Comparison of ENCODE assay signal across 8 cellular contexts in the genomic region with DNA sequence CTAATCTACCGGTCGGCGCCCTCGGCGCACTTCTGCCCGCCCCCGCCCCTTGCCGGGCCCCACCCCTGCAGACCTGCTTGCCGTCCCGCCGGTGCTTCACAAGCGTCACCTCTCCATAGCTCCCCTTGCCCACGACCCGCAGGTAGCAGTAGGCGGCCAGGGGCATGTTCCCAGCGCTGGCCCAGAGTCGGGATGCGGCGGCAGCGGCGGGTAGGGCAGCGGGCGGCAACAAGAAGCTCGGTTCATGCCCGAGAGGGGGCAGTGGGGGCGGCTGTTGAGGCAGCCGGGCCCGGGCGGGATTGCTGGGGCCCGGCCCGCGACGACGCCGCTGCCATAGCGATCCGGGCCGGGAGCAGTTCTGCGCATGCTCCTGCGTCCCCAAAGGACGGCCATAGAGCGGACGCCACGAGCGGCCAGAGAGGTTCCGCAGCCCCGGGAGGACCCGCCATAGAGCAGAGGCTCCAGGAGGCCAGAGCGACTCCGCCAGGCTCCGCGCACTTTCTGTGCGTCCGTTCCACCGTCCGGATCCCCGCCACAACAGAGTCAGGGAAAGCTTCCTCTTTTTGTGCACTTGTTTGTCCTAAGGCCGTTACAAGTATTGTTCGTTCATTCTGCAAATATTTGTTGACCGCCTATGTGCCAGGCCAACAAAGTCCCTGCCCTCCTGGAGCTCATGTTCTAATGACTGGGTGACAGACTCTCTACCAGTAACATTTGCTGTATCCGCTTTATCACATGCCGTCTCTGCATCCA. TPM values are rescaled to one million over a fixed set of nuclear protein-coding genes. Genes with fewer than 3 reads are reported as not detected.
A peak's percentile ranks its signal among the peaks of the same experiment; 100 is the strongest.
DNase-seq lines count a peak whose midpoint lies in the region; ATAC-seq and TF ChIP-seq lines count a peak whose summit lies in the region.

Gene NEK4 (minus strand): TSS at position 360 of the 753 bp plus-strand sequence. CDS start 194 bp downstream, at position 166.

- H3K9ac ChIP-seq in muscle layer of colon (ENCODE audit: low read length) = peak within 1 kb of the TSS; percentile 19

- H3K4me1 Mint-ChIP-seq in activated T-cell treated with anti-CD3 and anti-CD28 coated beads, Interleukin-2, amount 50 U/mL, for 24 hours (ENCODE audit: low read depth) = peaks cover 26% of the 10 kb centered on the region

- peak; percentile 68 for DNase-seq in DMS79 (lab: John Stamatoyannopoulos, UW)
- peak; percentile 94 for DNase-seq in KG1 (lab: John Stamatoyannopoulos, UW)
- DNase-seq in activated T-cell treated with anti-CD3 and anti-CD28 coated beads, Interleukin-2, amount 50 U/mL, for 24 hours = peak; percentile 92
- DNase-seq in stimulated activated CD8-positive, alpha-beta memory T cell treated with anti-CD3 and anti-CD28 coated beads, Interleukin-7, amount 100 ng/mL, for 1 hour (ENCODE audit: low read depth in 2 of 2) = peak; percentile 66 to 69

- no peaks in the 10 kb centered on the region for H3K9me3 Mint-ChIP-seq in activated T-cell treated with anti-CD3 and anti-CD28 coated beads, Interleukin-2, amount 50 U/mL, for 24 hours

- peak within 1 kb of the TSS; percentile 68 for H3K27ac ChIP-seq in muscle layer of colon (ENCODE audit: low read depth, low read length)

- peak within 1 kb of the TSS; percentile 77 to 93 for H3K4me3 ChIP-seq in muscle layer of colon (ENCODE audit: low read depth in 1 of 2, low read length in 2 of 2)

- no peaks in the 10 kb centered on the region for H3K9me3 ChIP-seq in muscle layer of colon (ENCODE audit: low read length)

- no peaks in the 10 kb centered on the region for H3K27me3 ChIP-seq in muscle layer of colon (ENCODE audit: control insufficient read depth in 1 of 2, insufficient read depth in 2 of 2, low read length in 2 of 2)

- no peaks in the 10 kb centered on the region for H3K27me3 Mint-ChIP-seq in activated T-cell treated with anti-CD3 and anti-CD28 coated beads, Interleukin-2, amount 50 U/mL, for 24 hours

- peaks cover 8% of the 10 kb centered on the region for H3K36me3 ChIP-seq in muscle layer of colon (ENCODE audit: insufficient read depth, low read length)

- peaks cover 9% of the 10 kb centered on the region for H3K4me1 ChIP-seq in muscle layer of colon (ENCODE audit: insufficient read depth, low read length)

- H3K27ac Mint-ChIP-seq in activated T-cell treated with anti-CD3 and anti-CD28 coated beads, Interleukin-2, amount 50 U/mL, for 24 hours = peak within 1 kb of the TSS; percentile 89

- ATAC-seq in GM21723 (IDR thresholded peaks at IDR 0.05; ENCODE audit: unreplicated experiment) = peak; percentile 95
- ATAC-seq in esophagus mucosa = peak; percentile 95

- peaks cover 35% of the 10 kb centered on the region for H3K36me3 Mint-ChIP-seq in activated T-cell treated with anti-CD3 and anti-CD28 coated beads, Interleukin-2, amount 50 U/mL, for 24 hours (ENCODE audit: low read depth)

- peak within 1 kb of the TSS; percentile 87 for H3K4me3 Mint-ChIP-seq in activated T-cell treated with anti-CD3 and anti-CD28 coated beads, Interleukin-2, amount 50 U/mL, for 24 hours

TF ChIP-seq in PFSK-1, 5 proteins besides CTCF, POLR2A, EP300 and RAD21:
- peak; percentile 52 for TF ChIP-seq FOXP2 (optimal IDR thresholded peaks at IDR 0.05; ENCODE audit: borderline replicate concordance, extremely low read depth, extremely low read length, insufficient read depth)
- peak; percentile 87; the same call in 1 of the 2 replicates for TF ChIP-seq TAF1 (IDR thresholded peaks at IDR 0.05; ENCODE audit: borderline replicate concordance, insufficient read depth, low read length)
- TF ChIP-seq SIN3A (IDR thresholded peaks at IDR 0.05; ENCODE audit: borderline replicate concordance, insufficient read depth, low read length) = no peak
- TF ChIP-seq POLR2AphosphoS5 (IDR thresholded peaks at IDR 0.05; ENCODE audit: low read depth, low read length) = peak; percentile 93
- no peak for TF ChIP-seq REST (IDR thresholded peaks at IDR 0.05; ENCODE audit: insufficient read depth in 1 of 2, low read depth in 2 of 2, low read length in 2 of 2)

RNA-seq across cellular contexts. Expression of gene NEK4, which starts in this region (rescaled TPM):
- polyA plus RNA-seq in PFSK-1 (2012; ENCODE audit: insufficient read length, low read depth) = 7.4 TPM
- 14.7 TPM for total RNA-seq in esophagus mucosa

Comparison
In these comparisons a context has a peak if more than half of its experiments do, and no peak if none do; other contexts are left out.
1. Peak in every context shown above with its lines: DNase-seq, ATAC-seq, H3K4me3 ChIP-seq and H3K27ac ChIP-seq.